ENCODE assay signal across 16 cellular contexts in genomic region chr5:170132642-170133448, GRCh38. TPM values are rescaled to one million over a fixed set of nuclear protein-coding genes. Genes with fewer than 3 reads are reported as not detected.
DNase-seq lines count a peak whose midpoint lies in the region; TF ChIP-seq lines count a peak whose summit lies in the region.
"Had no signal": no experiment of that assay in that cellular context is flagged by ENCODE, and none has a peak within 500 bp of the region (broad histone marks: within the 10 kb centered on the region; RNA-seq: fewer than 3 reads in every experiment).

No MANE protein-coding gene starts in this region.

- POLR2A ChIA-PET in BJ (lab: Charles Lee): no interaction called here

- H2BK12ac ChIP-seq in mesenchymal stem cell (ENCODE audit: low read length in 2 of 2): no peak overlapping the region

- TF ChIP-seq CTCF in BJ (IDR thresholded peaks at IDR 0.05; ENCODE audit: insufficient read depth, low read depth, low read length) (no peak), choroid plexus epithelial cell (conservative IDR thresholded peaks at IDR 0.05; ENCODE audit: low read depth, low read length) (no peak)

- WGBS in mesenchymal stem cell: 28% methylated on average over 4 of the region's 5 CpGs

- no peak overlapping the region for H3K9ac ChIP-seq in mesenchymal stem cell (ENCODE audit: low read length)

- no peaks in the 10 kb centered on the region for H3K4me1 ChIP-seq in mesenchymal stem cell (ENCODE audit: control insufficient read depth, insufficient read depth, low read depth, low read length)

- no peak overlapping the region for H3K4me2 ChIP-seq in mesenchymal stem cell (ENCODE audit: low read length, poor library complexity, severe bottlenecking)

- no peak overlapping the region for H3K4me3 ChIP-seq in BJ (ENCODE audit: low read depth, low read length)
- no peak overlapping the region for H3K4me3 ChIP-seq in choroid plexus epithelial cell (ENCODE audit: low read depth, low read length)
- no peak overlapping the region for H3K4me3 ChIP-seq in mesenchymal stem cell (ENCODE audit: insufficient read depth in 1 of 2, low read depth in 1 of 2, low read length in 2 of 2)
- H3K4me3 ChIP-seq: K562 had no signal

- no peak overlapping the region for H3K23ac ChIP-seq in mesenchymal stem cell (ENCODE audit: low read length in 2 of 2)

- H3K9me3 ChIP-seq in mesenchymal stem cell (ENCODE audit: control insufficient read depth, low read length): no peaks in the 10 kb centered on the region

- no peak overlapping the region for H2AK5ac ChIP-seq in mesenchymal stem cell (ENCODE audit: low read length, severe bottlenecking)

- H2BK120ac ChIP-seq in mesenchymal stem cell (ENCODE audit: low read depth, low read length): no peak overlapping the region

- H4K8ac ChIP-seq in mesenchymal stem cell (ENCODE audit: low read length): no peak overlapping the region

- no peak overlapping the region for H4K91ac ChIP-seq in mesenchymal stem cell (ENCODE audit: low read length)

- DNase-seq in BJ (ENCODE audit: low read depth) (peak; percentile 19), NCI-H1048 (lab: John Stamatoyannopoulos, UW) (peak; percentile 30), choroid plexus epithelial cell (ENCODE audit: low read depth) (peak; percentile 48), mesenchymal stem cell (peak; percentile 63), OCI-M1 (lab: John Stamatoyannopoulos, UW) (no peak), DMS53 (lab: John Stamatoyannopoulos, UW) (no peak), NCI-H2196 treated with DMSO at 0.1 percent for 48 hours (lab: John Stamatoyannopoulos, UW; ENCODE audit: unreplicated experiment) (no peak), NCI-H1436 treated with DMSO at 0.1 percent for 48 hours (lab: John Stamatoyannopoulos, UW) (no peak)
- DNase-seq: activated CD4-positive, alpha-beta T cell treated with anti-CD3 and anti-CD28 coated beads, Interleukin-2, amount 50 U/mL, for 48 hours; amygdala; CD4-positive, alpha-beta memory T cell; left ventricle myocardium superior; NCI-H510A treated with DMSO at 0.1 percent for 48 hours; right cardiac atrium had no signal

- H3K4ac ChIP-seq in mesenchymal stem cell (ENCODE audit: low read depth in 1 of 2, low read length in 2 of 2): no peak overlapping the region

- no peak overlapping the region for H3K14ac ChIP-seq in mesenchymal stem cell (ENCODE audit: low read length in 2 of 2)

- H3K27me3 ChIP-seq in BJ (ENCODE audit: control insufficient read depth, insufficient read depth, low read length) (no peaks in the 10 kb centered on the region), mesenchymal stem cell (ENCODE audit: control insufficient read depth in 1 of 2, insufficient read depth in 1 of 2, low read length in 2 of 2) (no peaks in the 10 kb centered on the region)

- H2AFZ ChIP-seq in mesenchymal stem cell (ENCODE audit: low read depth, low read length): no peak overlapping the region

- no peaks in the 10 kb centered on the region for H3K36me3 ChIP-seq in BJ (ENCODE audit: control insufficient read depth, insufficient read depth, low read length)
- no peaks in the 10 kb centered on the region for H3K36me3 ChIP-seq in mesenchymal stem cell (ENCODE audit: control insufficient read depth in 1 of 2, insufficient read depth in 2 of 2, low read depth in 1 of 2, low read length in 2 of 2)

- CTCF ChIA-PET in BJ (lab: Yijun Ruan, JAX): interaction anchor here (0.6 to 0.8 kb wide), 2 partner anchors 16 to 34 kb away, joined by 3 read pairs; no protein-coding TSS in a partner anchor

- H3K79me1 ChIP-seq in mesenchymal stem cell (replicated peaks; ENCODE audit: low read length, poor library complexity, severe bottlenecking): no peaks in the 10 kb centered on the region

- H3K18ac ChIP-seq in mesenchymal stem cell (ENCODE audit: low read depth in 1 of 2, low read length in 2 of 2): no peak overlapping the region

- no peak overlapping the region for H2BK5ac ChIP-seq in mesenchymal stem cell (ENCODE audit: low read depth, low read length, poor library complexity, severe bottlenecking)

- no peak overlapping the region for H3K27ac ChIP-seq in mesenchymal stem cell (ENCODE audit: low read length, poor library complexity, severe bottlenecking)

- H2BK15ac ChIP-seq in mesenchymal stem cell (ENCODE audit: low read depth, poor library complexity, severe bottlenecking): no peak overlapping the region

RNA-seq across cellular contexts. Expression of gene FOXI1, which starts 27.1 kb away (rescaled TPM):
- not detected in 2 replicates for polyA plus RNA-seq in BJ (2011; rRNA removed)
- polyA minus RNA-seq in BJ (2011; rRNA and poly(A)+ RNA removed): not detected in 2 replicates
- not detected for polyA plus RNA-seq in mesenchymal stem cell (2013, experiment 1 of 2)
- polyA plus RNA-seq in mesenchymal stem cell (2013, experiment 2 of 2): not detected
- polyA plus RNA-seq: CD4-positive, alpha-beta memory T cell; K562; right cardiac atrium; urinary bladder had no signal

Comparison
In these comparisons a context has a peak if more than half of its experiments do, and no peak if none do; other contexts are left out.
1. DNase-seq: peak in BJ (single experiment), NCI-H1048 (single experiment), choroid plexus epithelial cell (single experiment) and mesenchymal stem cell (single experiment); none in OCI-M1 (single experiment), DMS53 (single experiment), NCI-H2196 treated with DMSO at 0.1 percent for 48 hours (single experiment) and NCI-H1436 treated with DMSO at 0.1 percent for 48 hours (single experiment).